ENCODE assay signal across 19 cellular contexts in the genomic region with DNA sequence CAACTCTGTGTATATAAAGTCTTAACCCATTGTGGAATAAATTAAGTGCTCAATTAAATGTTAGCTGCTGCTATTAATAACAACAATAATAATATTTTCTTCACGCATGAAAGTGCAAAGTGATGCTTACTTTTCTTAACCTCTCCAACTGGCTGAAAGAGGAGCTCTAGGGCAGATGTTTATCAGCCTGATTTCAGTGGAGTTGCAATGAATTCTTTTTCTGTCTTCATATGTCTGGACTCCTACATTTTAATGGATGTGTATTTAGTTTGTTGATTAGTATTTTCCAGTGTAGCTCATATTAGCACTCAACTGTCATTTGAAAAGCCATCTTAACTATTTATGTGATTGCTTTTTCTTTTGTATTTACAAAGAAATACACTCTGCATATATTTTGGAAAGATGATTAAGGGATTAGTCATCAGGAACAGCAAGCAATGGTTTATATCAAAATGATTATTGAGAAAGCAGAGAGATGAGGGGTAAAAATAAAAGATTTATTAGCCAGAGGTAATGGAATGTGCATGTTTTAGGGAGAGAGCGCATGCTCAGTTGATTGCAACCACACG.
A peak's percentile ranks its signal among the peaks of the same experiment; 100 is the strongest.
DNase-seq lines count a peak whose midpoint lies in the region; ATAC-seq and TF ChIP-seq lines count a peak whose summit lies in the region.
"Had no signal": no experiment of that assay in that cellular context is flagged by ENCODE, and none has a peak within 500 bp of the region (broad histone marks: within the 10 kb centered on the region; RNA-seq: fewer than 3 reads in every experiment).

No MANE protein-coding gene starts in this region.

- no peak overlapping the region for H2AFZ ChIP-seq in PC-3 (ENCODE audit: low read length)

- CTCF ChIA-PET in PC-3 (lab: Charles Lee) = no interaction called here
- CTCF ChIA-PET in naive thymus-derived CD4-positive, alpha-beta T cell (lab: Charles Lee) = no interaction called here

- POLR2A ChIA-PET in PC-3 (lab: Charles Lee; ENCODE audit: unreplicated experiment) = no interaction called here
- POLR2A ChIA-PET in naive thymus-derived CD4-positive, alpha-beta T cell (lab: Charles Lee) = no interaction called here

- H3K27ac Mint-ChIP-seq in naive thymus-derived CD4-positive, alpha-beta T cell = no peak overlapping the region
- H3K27ac Mint-ChIP-seq: CD4-positive, CD25-positive, alpha-beta regulatory T cell; CD8-positive, alpha-beta memory T cell; H9 had no signal

- H3K9me2 ChIP-seq in PC-3 (replicated peaks; ENCODE audit: low read length) = no peaks in the 10 kb centered on the region

- no peaks in the 10 kb centered on the region for H3K4me1 Mint-ChIP-seq in naive thymus-derived CD4-positive, alpha-beta T cell
- H3K4me1 Mint-ChIP-seq: CD8-positive, alpha-beta memory T cell; H9 had no signal

- no peak overlapping the region for H3K9ac ChIP-seq in PC-3 (ENCODE audit: low read length)

- intact Hi-C loops in PC-3 (cut with micrococcal nuclease) = no loop called here
- intact Hi-C loops in naive thymus-derived CD4-positive, alpha-beta T cell (cut with micrococcal nuclease) = no loop called here

- no peak overlapping the region for H3K27ac ChIP-seq in PC-3 (ENCODE audit: low read length)
- no peak overlapping the region for H3K27ac ChIP-seq in naive thymus-derived CD4-positive, alpha-beta T cell (ENCODE audit: low read depth, low read length)
- H3K27ac ChIP-seq: HL-60 had no signal

- H3K36me3 ChIP-seq in PC-3 (ENCODE audit: low read depth, low read length) = no peaks in the 10 kb centered on the region
- H3K36me3 ChIP-seq in naive thymus-derived CD4-positive, alpha-beta T cell (ENCODE audit: control insufficient read depth in 2 of 3, insufficient read depth in 3 of 3, low read length in 3 of 3) = no peaks in the 10 kb centered on the region
- H3K36me3 ChIP-seq: BE2C had no signal

- no TSS peak for BruUV-seq in PC-3 (replicated peaks; lab: Mats Ljungman, UMichigan)

- H3K36me3 Mint-ChIP-seq in naive thymus-derived CD4-positive, alpha-beta T cell = peaks cover 0 to 52% (median 30%) of the 10 kb centered on the region in 5 donors

- no peaks in the 10 kb centered on the region for H3F3A ChIP-seq in PC-3 (ENCODE audit: low read length, unreplicated experiment)

- DNase-seq in PC-3 (peak; percentile 40), astrocyte of the hippocampus (ENCODE audit: low read depth, low spot score) (peak; percentile 5), fibroblast of the aortic adventitia (ENCODE audit: low read depth) (peak; percentile 19), NCI-H1417 (lab: John Stamatoyannopoulos, UW) (no peak), NCI-H226 (no peak)
- DNase-seq in naive thymus-derived CD4-positive, alpha-beta T cell = no peak
- DNase-seq: ACHN; BE2C; C1 segment of cervical spinal cord; CD4-positive, CD25-positive, alpha-beta regulatory T cell; CD8-positive, alpha-beta memory T cell; COR-L47; DMS 273 treated with DMSO at 0.1 percent for 48 hours; DMS53; DND-41; EL; H9 had no signal

- no peaks in the 10 kb centered on the region for H4K20me1 ChIP-seq in PC-3 (ENCODE audit: low read length)

- no peak overlapping the region for H3K4me3 ChIP-seq in PC-3 (ENCODE audit: low read length)
- H3K4me3 ChIP-seq in fibroblast of the aortic adventitia (ENCODE audit: low read depth, low read length) = no peak overlapping the region
- no peak overlapping the region for H3K4me3 ChIP-seq in naive thymus-derived CD4-positive, alpha-beta T cell (ENCODE audit: low read length)
- H3K4me3 ChIP-seq: GM12878 had no signal

- H3K4me3 Mint-ChIP-seq in naive thymus-derived CD4-positive, alpha-beta T cell = no peak overlapping the region
- H3K4me3 Mint-ChIP-seq: CD4-positive, CD25-positive, alpha-beta regulatory T cell; CD8-positive, alpha-beta memory T cell; H9 had no signal

- H3K9me3 ChIP-seq in PC-3 (ENCODE audit: low read length) = no peaks in the 10 kb centered on the region
- H3K9me3 ChIP-seq in naive thymus-derived CD4-positive, alpha-beta T cell (ENCODE audit: control insufficient read depth in 2 of 3, low read length in 3 of 3) = no peaks in the 10 kb centered on the region
- H3K9me3 ChIP-seq: BE2C had no signal

- ATAC-seq in PC-3 = peak; percentile 40
- no peak for ATAC-seq in naive thymus-derived CD4-positive, alpha-beta T cell
- ATAC-seq: GM12878 had no signal

- H3K9me3 Mint-ChIP-seq in naive thymus-derived CD4-positive, alpha-beta T cell = peaks cover 0 to 1% (median 0%) of the 10 kb centered on the region in 11 donors
- H3K9me3 Mint-ChIP-seq: H9 had no signal

- no peak overlapping the region for H3K4me2 ChIP-seq in PC-3 (ENCODE audit: low read length)

- no peaks in the 10 kb centered on the region for H3K27me3 ChIP-seq in PC-3 (ENCODE audit: low read length)
- H3K27me3 ChIP-seq in naive thymus-derived CD4-positive, alpha-beta T cell (ENCODE audit: control insufficient read depth in 2 of 2, insufficient read depth in 2 of 2, low read length in 2 of 2) = no peaks in the 10 kb centered on the region
- H3K27me3 ChIP-seq: BE2C had no signal

- H3K4me1 ChIP-seq in PC-3 (ENCODE audit: insufficient read depth, low read length) = peaks cover 9% of the 10 kb centered on the region
- H3K4me1 ChIP-seq in naive thymus-derived CD4-positive, alpha-beta T cell (ENCODE audit: control insufficient read depth in 2 of 2, insufficient read depth in 2 of 2, low read length in 2 of 2) = no peaks in the 10 kb centered on the region
- H3K4me1 ChIP-seq: BE2C had no signal

- TF ChIP-seq CTCF in PC-3 (conservative IDR thresholded peaks at IDR 0.05; ENCODE audit: low read depth, low read length) (no peak), fibroblast of the aortic adventitia (IDR thresholded peaks at IDR 0.05; ENCODE audit: insufficient read depth, low read length) (no peak)

- H3K27me3 Mint-ChIP-seq in naive thymus-derived CD4-positive, alpha-beta T cell = no peaks in the 10 kb centered on the region
- H3K27me3 Mint-ChIP-seq: CD4-positive, CD25-positive, alpha-beta regulatory T cell; CD8-positive, alpha-beta memory T cell had no signal

- no peaks in the 10 kb centered on the region for H3K79me2 ChIP-seq in PC-3 (ENCODE audit: low read length)

Comparison
In these comparisons a context has a peak if more than half of its experiments do, and no peak if none do; other contexts are left out.
1. DNase-seq: peak in PC-3 (single experiment), astrocyte of the hippocampus (single experiment) and fibroblast of the aortic adventitia (single experiment); none in naive thymus-derived CD4-positive, alpha-beta T cell (0 of 9), NCI-H1417 (0 of 3) and NCI-H226 (single experiment).